Comparison of ENCODE assay signal across 24 cellular contexts in the genomic region with DNA sequence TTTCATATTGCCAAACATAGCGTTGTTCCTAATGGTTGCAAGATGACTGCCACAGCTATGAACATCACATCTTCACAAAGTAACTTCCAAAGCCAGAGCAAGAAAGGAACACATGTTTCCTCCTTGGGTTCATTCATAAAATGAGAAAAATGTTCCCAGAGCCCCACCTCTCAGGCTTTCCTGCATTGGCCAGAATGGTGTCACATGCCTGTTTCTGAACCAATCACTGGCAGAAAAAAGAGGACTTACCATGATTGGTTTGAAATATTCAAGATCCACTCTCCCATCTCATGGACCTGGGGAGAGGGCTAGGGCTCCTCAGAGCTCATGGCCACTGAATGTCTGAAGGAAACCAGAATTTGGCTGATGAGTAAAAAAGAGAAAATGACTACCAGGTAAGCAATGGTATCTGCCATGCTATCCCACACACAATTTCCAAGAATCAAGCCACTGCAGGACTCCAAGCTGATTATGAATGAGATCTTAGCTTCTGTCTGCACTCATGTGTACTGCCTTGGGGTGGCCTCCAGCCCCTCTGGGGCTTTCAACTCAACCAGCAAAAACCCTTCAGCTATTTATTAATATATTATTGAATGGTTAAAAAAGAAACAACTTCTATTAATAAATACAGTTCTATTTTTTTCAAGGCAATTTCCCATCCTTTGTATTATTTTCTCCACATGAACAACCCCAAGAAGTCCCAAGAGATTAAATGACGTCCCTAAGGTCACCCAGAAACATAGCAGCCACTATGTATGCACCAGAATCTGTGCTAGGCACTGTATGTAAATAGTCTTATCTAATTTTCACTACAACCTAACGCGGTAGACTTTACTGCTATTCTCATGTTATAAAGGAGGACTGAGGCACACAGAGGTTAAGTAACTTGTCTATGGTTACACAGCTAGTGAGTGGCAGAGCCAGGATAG.
"Had no signal": no experiment of that assay in that cellular context is flagged by ENCODE, and none has a peak within 500 bp of the region (broad histone marks: within the 10 kb centered on the region; RNA-seq: fewer than 3 reads in every experiment).

No MANE protein-coding gene starts in this region.

- H3K9me3 ChIP-seq: body of pancreas, mucosa of descending colon, pancreas, psoas muscle, right atrium auricular region, spleen, testis, vagina had no signal

- H3K36me3 ChIP-seq: cardiac muscle cell, heart left ventricle, pancreas, right atrium auricular region, spleen, vagina had no signal

- H3K27ac Mint-ChIP-seq: activated CD4-positive, alpha-beta T cell treated with anti-CD3 and anti-CD28 coated beads, Interleukin-2, amount 10 ng/mL, durations not matched to agents 24 days and 14 days; nephron progenitor cell; T-cell; WTC11 had no signal

- H3K27ac ChIP-seq: body of pancreas, cardiac muscle cell, epithelial cell of prostate, heart left ventricle, pancreas, psoas muscle, right atrium auricular region, spleen, testis, vagina had no signal

- FAIRE-seq: islet of Langerhans, pancreas had no signal

- ATAC-seq: body of pancreas, heart left ventricle, mucosa of descending colon, pancreas, psoas muscle, T-cell, WTC11 had no signal

- H3K27me3 ChIP-seq: body of pancreas, cardiac muscle cell, heart left ventricle, pancreas, right atrium auricular region, testis, vagina had no signal

- H3K4me3 ChIP-seq: body of pancreas, cardiac muscle cell, heart left ventricle, mucosa of descending colon, pancreas, psoas muscle, right atrium auricular region, spleen, testis, vagina had no signal

- DNase-seq: activated CD4-positive, alpha-beta T cell treated with anti-CD3 and anti-CD28 coated beads, Interleukin-2, amount 10 ng/mL, durations not matched to agents 24 days and 14 days; activated CD8-positive, alpha-beta memory T cell treated with anti-CD3 and anti-CD28 coated beads, Interleukin-2, amount 50 U/mL, for 48 hours; activated effector memory CD4-positive, alpha-beta T cell treated with anti-CD3 and anti-CD28 coated beads, Interleukin-2, amount 50 U/mL, for 16 hours; activated naive CD4-positive, alpha-beta T cell treated with anti-CD3 and anti-CD28 coated beads, Interleukin-2, amount 50 U/mL, for 16 hours; anterior cingulate cortex; body of pancreas; heart left ventricle; mesenchymal stem cell; mucosa of descending colon; nephron progenitor cell; pancreas; psoas muscle; spleen; stimulated activated CD4-positive, alpha-beta T cell treated with anti-CD3 and anti-CD28 coated beads, Interleukin-4, amount 100 ng/mL, for 4 hours; T-cell; T-helper 9 cell; testis; trophoblast cell had no signal

- H3K9me3 Mint-ChIP-seq: activated CD4-positive, alpha-beta T cell treated with anti-CD3 and anti-CD28 coated beads, Interleukin-2, amount 10 ng/mL, durations not matched to agents 24 days and 14 days; nephron progenitor cell; T-cell had no signal

- H3K4me1 ChIP-seq: body of pancreas, heart left ventricle, pancreas, psoas muscle, right atrium auricular region, spleen, testis, vagina had no signal

- H3K36me3 Mint-ChIP-seq: T-cell, WTC11 had no signal
